Comparison of ENCODE assay signal across 27 cellular contexts in genomic region chr18:24103622-24104021, GRCh38. TPM values are rescaled to one million over a fixed set of nuclear protein-coding genes. Genes with fewer than 3 reads are reported as not detected.
"Had no signal": no experiment of that assay in that cellular context is flagged by ENCODE, and none has a peak within 500 bp of the region (broad histone marks: within the 10 kb centered on the region; RNA-seq: fewer than 3 reads in every experiment).

No MANE protein-coding gene starts in this region.

- DNase-seq: activated CD4-positive, alpha-beta T cell treated with anti-CD3 and anti-CD28 coated beads, Interleukin-2, amount 50 U/mL, for 1 hour; activated CD8-positive, alpha-beta T cell treated with anti-CD3 and anti-CD28 coated beads for 36 hours; activated effector memory CD4-positive, alpha-beta T cell treated with Interleukin-2 at 50 U/mL for 16 hours; activated naive CD4-positive, alpha-beta T cell treated with anti-CD3 and anti-CD28 coated beads for 36 hours; activated naive CD8-positive, alpha-beta T cell treated with anti-CD3 and anti-CD28 coated beads, Interleukin-2, amount 10 ng/mL, durations not matched to agents 7 days and 5 days; activated T-cell treated with anti-CD3 and anti-CD28 coated beads, Interleukin-2, amount 50 U/mL, for 72 hours; brain microvascular endothelial cell; cortex of kidney; effector memory CD8-positive, alpha-beta T cell; foreskin melanocyte; glutamatergic neuron; islet precursor cell; left ventricle myocardium superior; mammary epithelial cell; naive thymus-derived CD8-positive, alpha-beta T cell; occipital lobe; stimulated activated CD4-positive, alpha-beta T cell treated with anti-CD3 and anti-CD28 coated beads, Interleukin-15, amount 100 ng/mL, for 24 hours; stimulated activated CD4-positive, alpha-beta T cell treated with anti-CD3 and anti-CD28 coated beads, Interleukin-2, amount 100 ng/mL, for 24 hours; stimulated activated naive CD4-positive, alpha-beta T cell; T-helper 2 cell; testis; transverse colon had no signal

- ATAC-seq: activated CD8-positive, alpha-beta T cell treated with anti-CD3 and anti-CD28 coated beads for 36 hours; activated T-cell treated with anti-CD3 and anti-CD28 coated beads, Interleukin-2, amount 50 U/mL, for 72 hours; effector memory CD8-positive, alpha-beta T cell; left ventricle myocardium superior; naive thymus-derived CD8-positive, alpha-beta T cell had no signal

- H3K27ac ChIP-seq: ascending aorta, brain microvascular endothelial cell, hepatocyte, right atrium auricular region, testis, transverse colon had no signal

- H2AFZ ChIP-seq: hepatocyte had no signal

- H3K27ac Mint-ChIP-seq: activated naive CD4-positive, alpha-beta T cell treated with anti-CD3 and anti-CD28 coated beads for 36 hours; activated naive CD8-positive, alpha-beta T cell treated with anti-CD3 and anti-CD28 coated beads, Interleukin-2, amount 10 ng/mL, durations not matched to agents 7 days and 5 days; activated T-cell treated with anti-CD3 and anti-CD28 coated beads, Interleukin-2, amount 50 U/mL, for 72 hours had no signal

- H3K4me2 ChIP-seq: hepatocyte, smooth muscle cell had no signal

- H3K9me3 Mint-ChIP-seq: activated CD8-positive, alpha-beta T cell treated with anti-CD3 and anti-CD28 coated beads for 36 hours; activated naive CD4-positive, alpha-beta T cell treated with anti-CD3 and anti-CD28 coated beads for 36 hours; activated naive CD8-positive, alpha-beta T cell treated with anti-CD3 and anti-CD28 coated beads, Interleukin-2, amount 10 ng/mL, durations not matched to agents 7 days and 5 days; activated T-cell treated with anti-CD3 and anti-CD28 coated beads, Interleukin-2, amount 50 U/mL, for 72 hours; effector memory CD8-positive, alpha-beta T cell; naive thymus-derived CD8-positive, alpha-beta T cell; neural crest cell had no signal

- H3K79me2 ChIP-seq: hepatocyte had no signal

- H3K36me3 ChIP-seq: ascending aorta, brain microvascular endothelial cell, right atrium auricular region had no signal

- H3K27me3 Mint-ChIP-seq: activated CD8-positive, alpha-beta T cell treated with anti-CD3 and anti-CD28 coated beads for 36 hours; activated naive CD8-positive, alpha-beta T cell treated with anti-CD3 and anti-CD28 coated beads, Interleukin-2, amount 10 ng/mL, durations not matched to agents 7 days and 5 days; effector memory CD8-positive, alpha-beta T cell; naive thymus-derived CD8-positive, alpha-beta T cell had no signal

- H3K4me3 ChIP-seq: ascending aorta, hepatocyte, right atrium auricular region, smooth muscle cell, testis, transverse colon had no signal

- H3K27me3 ChIP-seq: ascending aorta, brain microvascular endothelial cell, hepatocyte, right atrium auricular region, testis, transverse colon had no signal

- H3K9me3 ChIP-seq: ascending aorta, right atrium auricular region, testis, transverse colon had no signal

- H3K4me1 ChIP-seq: ascending aorta, right atrium auricular region, testis, transverse colon had no signal

- H3K4me3 Mint-ChIP-seq: activated CD8-positive, alpha-beta T cell treated with anti-CD3 and anti-CD28 coated beads for 36 hours; activated naive CD4-positive, alpha-beta T cell treated with anti-CD3 and anti-CD28 coated beads for 36 hours; activated naive CD8-positive, alpha-beta T cell treated with anti-CD3 and anti-CD28 coated beads, Interleukin-2, amount 10 ng/mL, durations not matched to agents 7 days and 5 days; activated T-cell treated with anti-CD3 and anti-CD28 coated beads, Interleukin-2, amount 50 U/mL, for 72 hours; effector memory CD8-positive, alpha-beta T cell; naive thymus-derived CD8-positive, alpha-beta T cell; neural crest cell had no signal

RNA-seq across cellular contexts. Expression of gene CABYR, which starts 35.2 kb away (rescaled TPM):
- total RNA-seq: ascending aorta, left ventricle myocardium superior had no signal
